ENCODE assay signal across 18 cellular contexts in the genomic region with DNA sequence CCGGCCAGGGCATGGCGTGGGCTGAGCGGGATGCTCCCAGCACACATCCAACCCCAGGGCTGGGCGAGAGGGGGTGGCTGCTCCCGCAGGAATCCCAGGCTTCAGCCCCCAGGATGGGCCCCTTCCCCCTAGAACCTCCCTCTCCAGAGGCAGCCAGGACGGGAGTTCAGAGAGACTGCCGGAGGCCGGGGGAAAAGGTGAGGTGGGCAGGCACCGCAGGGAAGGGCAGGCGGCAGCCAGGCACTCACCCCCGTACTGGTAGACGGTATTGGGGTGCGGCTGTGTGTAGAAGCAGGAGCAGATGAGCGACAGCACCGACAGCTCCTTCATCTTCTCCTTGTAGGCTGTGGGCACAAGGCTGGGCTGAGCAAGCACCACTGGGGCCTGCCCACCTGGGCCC. TPM values are rescaled to one million over a fixed set of nuclear protein-coding genes. Genes with fewer than 3 reads are reported as not detected.
"Had no signal": no experiment of that assay in that cellular context is flagged by ENCODE, and none has a peak within 500 bp of the region (broad histone marks: within the 10 kb centered on the region; RNA-seq: fewer than 3 reads in every experiment).

No MANE protein-coding gene starts in this region.

- H3K9me3 ChIP-seq: heart left ventricle, lower lobe of right lung, tibial artery, uterus had no signal

- H3K9ac ChIP-seq: parathyroid adenoma had no signal

- DNase-seq: activated CD4-positive, alpha-beta T cell treated with anti-CD3 and anti-CD28 coated beads for 1 hour; activated CD8-positive, alpha-beta T cell treated with anti-CD3 and anti-CD28 coated beads for 36 hours; activated gamma-delta T cell treated with Interleukin-2 at 50 U/mL for 16 hours; activated naive CD8-positive, alpha-beta T cell treated with anti-CD3 and anti-CD28 coated beads, Interleukin-2, amount 10 ng/mL, durations not matched to agents 7 days and 5 days; activated T-cell treated with anti-CD3 and anti-CD28 coated beads, Interleukin-2, amount 50 U/mL, for 72 hours; brain microvascular endothelial cell; cerebellar nuclear complex; effector CD8-positive, alpha-beta T cell; heart left ventricle; left colon; lower lobe of right lung; stimulated activated CD4-positive, alpha-beta T cell treated with anti-CD3 and anti-CD28 coated beads, Interleukin-2, amount 100 ng/mL, for 48 hours; stimulated activated naive CD4-positive, alpha-beta T cell; T1000; tibial artery; uterus had no signal

- ATAC-seq: activated CD8-positive, alpha-beta T cell treated with anti-CD3 and anti-CD28 coated beads for 36 hours; activated T-cell treated with anti-CD3 and anti-CD28 coated beads, Interleukin-2, amount 50 U/mL, for 72 hours; heart left ventricle; left colon; lower lobe of right lung had no signal

- H3K79me2 ChIP-seq: parathyroid adenoma had no signal

- H3K36me3 ChIP-seq: brain microvascular endothelial cell, heart left ventricle, lower lobe of right lung, tibial artery, uterus had no signal

- H3K9me3 Mint-ChIP-seq: activated CD8-positive, alpha-beta T cell treated with anti-CD3 and anti-CD28 coated beads for 36 hours; activated naive CD8-positive, alpha-beta T cell treated with anti-CD3 and anti-CD28 coated beads, Interleukin-2, amount 10 ng/mL, durations not matched to agents 7 days and 5 days; activated T-cell treated with anti-CD3 and anti-CD28 coated beads, Interleukin-2, amount 50 U/mL, for 72 hours had no signal

- FAIRE-seq: frontal cortex had no signal

- H3K27me3 ChIP-seq: brain microvascular endothelial cell, heart left ventricle, uterus had no signal

- H3K27ac Mint-ChIP-seq: activated naive CD8-positive, alpha-beta T cell treated with anti-CD3 and anti-CD28 coated beads, Interleukin-2, amount 10 ng/mL, durations not matched to agents 7 days and 5 days; activated T-cell treated with anti-CD3 and anti-CD28 coated beads, Interleukin-2, amount 50 U/mL, for 72 hours had no signal

- H2AFZ ChIP-seq: parathyroid adenoma had no signal

- H3K4me3 ChIP-seq: heart left ventricle, lower lobe of right lung, tibial artery, uterus had no signal

- H3K27ac ChIP-seq: brain microvascular endothelial cell, heart left ventricle, lower lobe of right lung, parathyroid adenoma, tibial artery, uterus had no signal

- H3K27me3 Mint-ChIP-seq: activated CD8-positive, alpha-beta T cell treated with anti-CD3 and anti-CD28 coated beads for 36 hours; activated naive CD8-positive, alpha-beta T cell treated with anti-CD3 and anti-CD28 coated beads, Interleukin-2, amount 10 ng/mL, durations not matched to agents 7 days and 5 days had no signal

- H3K36me3 Mint-ChIP-seq: activated naive CD8-positive, alpha-beta T cell treated with anti-CD3 and anti-CD28 coated beads, Interleukin-2, amount 10 ng/mL, durations not matched to agents 7 days and 5 days had no signal

RNA-seq across cellular contexts. Expression of gene TNFRSF6B, which starts 52.5 kb away (rescaled TPM):
- total RNA-seq: activated CD8-positive, alpha-beta T cell treated with anti-CD3 and anti-CD28 coated beads for 36 hours; activated naive CD8-positive, alpha-beta T cell treated with anti-CD3 and anti-CD28 coated beads, Interleukin-2, amount 10 ng/mL, durations not matched to agents 7 days and 5 days; frontal cortex had no signal
